Comparison of ENCODE assay signal across 1 cellular context in the genomic region with DNA sequence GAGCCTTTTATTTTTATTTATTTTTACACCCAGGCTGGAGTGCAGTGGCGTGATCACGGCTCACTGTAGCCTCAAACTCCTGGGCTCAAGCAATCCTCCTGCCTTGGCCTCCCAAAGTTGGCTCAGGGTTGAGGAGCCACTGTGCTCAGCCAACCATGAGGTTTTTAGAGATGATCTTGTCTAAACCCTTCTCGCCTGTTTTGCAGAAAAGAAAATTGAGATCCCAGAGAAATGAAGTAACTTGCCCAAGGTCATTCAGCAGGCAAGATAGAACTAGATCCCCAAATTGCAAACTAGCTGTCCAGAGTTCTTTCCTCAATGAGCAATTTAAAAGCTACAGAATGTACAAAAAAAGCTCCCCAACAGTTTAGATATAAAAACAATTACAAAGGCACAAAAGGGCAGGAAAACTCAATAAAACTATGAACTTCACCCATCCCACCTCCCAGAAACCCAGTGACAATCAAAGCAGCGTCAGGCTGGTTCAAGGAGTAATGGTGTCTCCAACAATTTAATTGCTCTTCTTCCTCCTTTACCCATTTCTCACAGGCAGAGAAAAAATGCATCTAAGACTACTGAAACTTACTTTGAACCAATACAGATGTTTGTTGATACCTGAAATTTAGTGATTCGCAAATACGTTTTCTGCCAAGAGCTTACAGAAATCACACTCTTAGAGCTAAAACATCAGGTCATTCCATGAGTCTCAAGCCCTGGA.
TF ChIP-seq lines count a peak whose summit lies in the region.

No MANE protein-coding gene starts in this region.

TF ChIP-seq in SK-N-SH treated with all-trans-retinoic acid at 6 μM for 48 hours, 23 proteins besides CTCF, POLR2A, EP300 and RAD21 (continued from another document):
- TF ChIP-seq, protein P1, sequence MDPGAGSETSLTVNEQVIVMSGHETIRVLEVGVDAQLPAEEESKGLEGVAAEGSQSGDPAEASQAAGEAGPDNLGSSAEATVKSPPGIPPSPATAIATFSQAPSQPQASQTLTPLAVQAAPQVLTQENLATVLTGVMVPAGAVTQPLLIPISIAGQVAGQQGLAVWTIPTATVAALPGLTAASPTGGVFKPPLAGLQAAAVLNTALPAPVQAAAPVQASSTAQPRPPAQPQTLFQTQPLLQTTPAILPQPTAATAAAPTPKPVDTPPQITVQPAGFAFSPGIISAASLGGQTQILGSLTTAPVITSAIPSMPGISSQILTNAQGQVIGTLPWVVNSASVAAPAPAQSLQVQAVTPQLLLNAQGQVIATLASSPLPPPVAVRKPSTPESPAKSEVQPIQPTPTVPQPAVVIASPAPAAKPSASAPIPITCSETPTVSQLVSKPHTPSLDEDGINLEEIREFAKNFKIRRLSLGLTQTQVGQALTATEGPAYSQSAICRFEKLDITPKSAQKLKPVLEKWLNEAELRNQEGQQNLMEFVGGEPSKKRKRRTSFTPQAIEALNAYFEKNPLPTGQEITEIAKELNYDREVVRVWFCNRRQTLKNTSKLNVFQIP (CRISPR knock-in tag; IDR thresholded peaks at IDR 0.05; ENCODE audit: borderline replicate concordance, low read depth), result no peak
- TF ChIP-seq ZFP30 (CRISPR knock-in tag; IDR thresholded peaks at IDR 0.05), result no peak
- TF ChIP-seq ZNF565 (CRISPR knock-in tag; conservative IDR thresholded peaks at IDR 0.05; ENCODE audit: low read depth), result no peak
- no peak for TF ChIP-seq TOX (CRISPR knock-in tag; IDR thresholded peaks at IDR 0.05; ENCODE audit: borderline replicate concordance)
- no peak for TF ChIP-seq BACH2 (CRISPR knock-in tag; IDR thresholded peaks at IDR 0.05; ENCODE audit: borderline replicate concordance)
TF ChIP-seq in SK-N-SH treated with all-trans-retinoic acid at 6 μM for 48 hours: peak in this region for 0.
